Comparison of ENCODE assay signal across 16 cellular contexts in the genomic region with DNA sequence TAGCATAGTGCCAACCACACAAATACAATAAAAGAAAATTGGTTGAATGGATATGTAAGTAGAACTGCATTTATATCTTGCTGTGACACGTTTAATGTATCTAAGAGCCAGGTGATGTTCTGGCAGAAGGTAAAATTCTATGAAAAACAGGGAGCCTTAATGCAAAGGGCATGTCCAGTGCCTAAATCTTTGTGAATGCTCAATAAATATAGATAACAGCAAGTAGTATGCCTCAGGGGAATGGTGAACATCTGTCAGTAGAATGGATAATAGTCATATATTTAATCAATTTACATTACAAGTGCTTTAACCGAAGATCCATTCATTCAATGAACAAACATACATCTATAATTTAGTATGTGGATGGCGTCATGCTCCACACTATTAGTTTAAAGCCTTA.
"Had no signal": no experiment of that assay in that cellular context is flagged by ENCODE, and none has a peak within 500 bp of the region (broad histone marks: within the 10 kb centered on the region; RNA-seq: fewer than 3 reads in every experiment).

No MANE protein-coding gene starts in this region.

- H3K9me3 ChIP-seq: adrenal gland, gastrocnemius medialis had no signal

- DNase-seq: activated B cell treated with CpG ODN at 0.5 μM for 24 hours; activated CD4-positive, alpha-beta T cell treated with anti-CD3 and anti-CD28 coated beads, Interleukin-2, amount 10 ng/mL, durations not matched to agents 24 days and 14 days; activated CD8-positive, alpha-beta memory T cell treated with anti-CD3 and anti-CD28 coated beads, Interleukin-2, amount 50 U/mL, for 4 hours; activated CD8-positive, alpha-beta T cell treated with anti-CD3 and anti-CD28 coated beads, Interleukin-2, amount 10 ng/mL, durations not matched to agents 7 days and 5 days; activated effector memory CD4-positive, alpha-beta T cell treated with anti-CD3 and anti-CD28 coated beads, Interleukin-2, amount 50 U/mL, for 16 hours; activated T-cell treated with anti-CD3 and anti-CD28 coated beads, Interleukin-2, amount 50 U/mL, for 48 hours; adrenal gland; dorsolateral prefrontal cortex; erythroblast; gastrocnemius medialis; left ventricle myocardium superior; mesendoderm; natural killer cell; retina; stimulated activated CD4-positive, alpha-beta T cell treated with anti-CD3 and anti-CD28 coated beads, Interleukin-2, amount 100 ng/mL, for 48 hours had no signal

- H3K27me3 ChIP-seq: adrenal gland, gastrocnemius medialis had no signal

- H3K36me3 ChIP-seq: adrenal gland, gastrocnemius medialis had no signal

- H3K4me1 ChIP-seq: adrenal gland, gastrocnemius medialis had no signal

- ATAC-seq: activated CD8-positive, alpha-beta T cell treated with anti-CD3 and anti-CD28 coated beads, Interleukin-2, amount 10 ng/mL, durations not matched to agents 7 days and 5 days; gastrocnemius medialis; left ventricle myocardium superior; natural killer cell; stimulated activated memory B cell treated with anti-CD40 and anti-IgM and Interleukin-4, amounts not matched to agents 10 μg/mL and 1 μg/mL and 100 μg/mL, for 72 hours had no signal

- H3K4me3 ChIP-seq: adrenal gland, dorsolateral prefrontal cortex, gastrocnemius medialis had no signal
